In genomic region chr9:89606567-89607311, GRCh38 we compare ENCODE assay signal across 1 cellular context.
A peak's percentile ranks its signal among the peaks of the same experiment; 100 is the strongest.
TF ChIP-seq lines count a peak whose summit lies in the region.

No MANE protein-coding gene starts in this region.

TF ChIP-seq in K562, 482 proteins besides CTCF, POLR2A, EP300 and RAD21 (continued from another document and continues in another):
- TF ChIP-seq RBM39 (optimal IDR thresholded peaks at IDR 0.05; ENCODE audit: low read depth, low read length): no peak
- TF ChIP-seq NFE2L1 (tag; IDR thresholded peaks at IDR 0.05; ENCODE audit: borderline replicate concordance, low read depth): no peak
- TF ChIP-seq EGR1 (conservative IDR thresholded peaks at IDR 0.05): peak; percentile 27
- no peak for TF ChIP-seq POLR2G (IDR thresholded peaks at IDR 0.05; ENCODE audit: low read depth, low read length)
- TF ChIP-seq TFE3 (CRISPR knock-in tag; IDR thresholded peaks at IDR 0.05): no peak
- peak; percentile 89 for TF ChIP-seq KLF16 (IDR thresholded peaks at IDR 0.05)
- TF ChIP-seq TCF7L2 (IDR thresholded peaks at IDR 0.05; ENCODE audit: low read depth, low read length): no peak
- TF ChIP-seq SIN3B (IDR thresholded peaks at IDR 0.05; ENCODE audit: low read depth): no peak
- no peak for TF ChIP-seq BRCA1 (IDR thresholded peaks at IDR 0.05)
- TF ChIP-seq BRCA1 (CRISPR knock-in tag; IDR thresholded peaks at IDR 0.05): no peak
- TF ChIP-seq MYC (IDR thresholded peaks at IDR 0.05; ENCODE audit: low read depth, low read length): no peak
- TF ChIP-seq MYC (CRISPR knock-in tag; IDR thresholded peaks at IDR 0.05; ENCODE audit: borderline replicate concordance, low read depth): no peak
- TF ChIP-seq GTF3C2 (IDR thresholded peaks at IDR 0.05; ENCODE audit: borderline replicate concordance, extremely low read depth, insufficient read length): no peak
- TF ChIP-seq ATF4 (CRISPR knock-in tag; IDR thresholded peaks at IDR 0.05): no peak
- TF ChIP-seq CHD2 (IDR thresholded peaks at IDR 0.05; ENCODE audit: low read depth, low read length): no peak; the same call in 1 of the 2 replicates
- no peak for TF ChIP-seq MXD1 (CRISPR knock-in tag; IDR thresholded peaks at IDR 0.05; ENCODE audit: borderline replicate concordance, poor library complexity, severe bottlenecking)
- no peak for TF ChIP-seq ZFP91 (CRISPR knock-in tag; IDR thresholded peaks at IDR 0.05)
- no peak for TF ChIP-seq ARID4B (CRISPR knock-in tag; IDR thresholded peaks at IDR 0.05)
- TF ChIP-seq CBFA2T3 (IDR thresholded peaks at IDR 0.05): peak; percentile 92
- TF ChIP-seq MAFK (IDR thresholded peaks at IDR 0.05; ENCODE audit: low read length): no peak
- TF ChIP-seq BCOR (IDR thresholded peaks at IDR 0.05): peak; percentile 52; the same call in 1 of the 2 replicates
- no peak for TF ChIP-seq THRB (CRISPR knock-in tag; conservative IDR thresholded peaks at IDR 0.05)
- TF ChIP-seq RNF219 (CRISPR knock-in tag; IDR thresholded peaks at IDR 0.05): no peak
- no peak for TF ChIP-seq THAP7 (CRISPR knock-in tag; IDR thresholded peaks at IDR 0.05)
- TF ChIP-seq ZNF644 (tag; IDR thresholded peaks at IDR 0.05; ENCODE audit: low read depth): peak; percentile 84
- TF ChIP-seq STAT5B (CRISPR knock-in tag; IDR thresholded peaks at IDR 0.05): no peak
- no peak for TF ChIP-seq NR2C1 (IDR thresholded peaks at IDR 0.05)
- peak; percentile 26; the same call in 1 of the 2 replicates for TF ChIP-seq NR2C1 (tag; IDR thresholded peaks at IDR 0.05)
- TF ChIP-seq ZBTB7A (IDR thresholded peaks at IDR 0.05; ENCODE audit: borderline replicate concordance, control insufficient read depth, low read depth, low read length): no peak
- no peak for TF ChIP-seq IRF1 (CRISPR knock-in tag; IDR thresholded peaks at IDR 0.05; ENCODE audit: borderline replicate concordance)
- TF ChIP-seq ZNF766 (CRISPR knock-in tag; conservative IDR thresholded peaks at IDR 0.05): peak; percentile 52; the same call in 1 of the 2 replicates
- no peak for TF ChIP-seq GTF2F1 (IDR thresholded peaks at IDR 0.05; ENCODE audit: low read depth, low read length)
- TF ChIP-seq MBD1 (CRISPR knock-in tag; IDR thresholded peaks at IDR 0.05): no peak
- TF ChIP-seq ID3 (CRISPR knock-in tag; IDR thresholded peaks at IDR 0.05): no peak
- no peak for TF ChIP-seq ID3 (tag; IDR thresholded peaks at IDR 0.05)
- TF ChIP-seq NFYB (IDR thresholded peaks at IDR 0.05; ENCODE audit: extremely low read depth, insufficient read length): no peak
- TF ChIP-seq NR1H2 (CRISPR knock-in tag; IDR thresholded peaks at IDR 0.05): no peak
- no peak for TF ChIP-seq MNT (conservative IDR thresholded peaks at IDR 0.05)
